ENCODE assay signal across 28 cellular contexts in the genomic region with DNA sequence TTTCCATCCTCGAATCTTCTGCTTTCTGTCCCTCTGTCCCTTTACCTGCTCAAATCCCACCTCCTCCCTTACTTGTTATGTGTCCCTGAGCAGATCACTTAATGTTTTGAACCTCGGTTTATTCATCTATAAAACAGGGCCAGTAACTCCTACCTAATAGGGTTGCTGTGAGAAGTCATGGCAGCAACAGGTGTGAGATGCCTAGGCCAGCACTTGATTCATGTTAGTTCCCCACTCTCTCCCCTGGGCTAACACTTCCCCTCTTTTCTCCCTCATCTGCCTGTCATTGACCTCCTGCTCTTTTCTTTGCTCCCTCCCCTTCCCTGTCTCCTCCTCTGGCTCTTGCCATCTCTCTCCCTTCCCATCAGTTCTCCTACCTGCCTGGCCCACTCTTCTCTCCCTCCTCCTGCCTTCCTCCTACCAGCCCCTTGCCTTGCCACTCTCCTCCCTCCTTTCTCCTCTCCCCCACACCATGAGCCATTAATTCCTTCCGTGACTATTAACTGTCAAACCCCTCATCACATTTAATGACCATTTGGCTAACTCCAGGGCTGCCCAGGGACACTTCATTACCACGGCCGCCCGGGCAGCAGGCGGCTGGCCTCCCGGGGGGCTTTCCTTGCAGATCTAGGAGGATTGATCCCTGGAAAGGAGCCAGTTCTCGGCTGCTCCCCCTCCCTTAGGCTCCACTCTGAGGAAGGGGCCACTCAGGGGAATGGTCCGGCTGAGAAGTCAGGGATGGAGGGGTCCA.
"Had no signal": no experiment of that assay in that cellular context is flagged by ENCODE, and none has a peak within 500 bp of the region (broad histone marks: within the 10 kb centered on the region; RNA-seq: fewer than 3 reads in every experiment).

No MANE protein-coding gene starts in this region.

- H3K9me3 ChIP-seq: ascending aorta, esophagus muscularis mucosa, right lobe of liver, stomach, thyroid gland, upper lobe of left lung, vagina had no signal

- H3K4me3 Mint-ChIP-seq: activated CD4-positive, alpha-beta memory T cell treated with anti-CD3 and anti-CD28 coated beads, Interleukin-2, amount 10 ng/mL, durations not matched to agents 7 days and 5 days; activated CD4-positive, alpha-beta T cell treated with anti-CD3 and anti-CD28 coated beads, Interleukin-2, amount 10 ng/mL, durations not matched to agents 7 days and 5 days; activated naive CD4-positive, alpha-beta T cell treated with anti-CD3 and anti-CD28 coated beads, Interleukin-2, amount 10 ng/mL, durations not matched to agents 7 days and 5 days; activated naive CD8-positive, alpha-beta T cell treated with anti-CD3 and anti-CD28 coated beads, Interleukin-2, amount 10 ng/mL, durations not matched to agents 7 days and 5 days; activated T-cell treated with anti-CD3 and anti-CD28 coated beads, Interleukin-2, amount 50 U/mL, for 24 hours; naive thymus-derived CD8-positive, alpha-beta T cell; stimulated activated effector memory CD8-positive, alpha-beta T cell treated with anti-CD3 and anti-CD28 coated beads, Interleukin-12 subunit alpha, Interleukin-12 subunit beta, amount 100 ng/mL, for 72 hours; T-helper 1 cell treated with Interleukin-12 subunit alpha and Interleukin-12 subunit beta and Interleukin-4 antibody, amounts not matched to agents 30 μg/mL and 1 μg/mL, for 36 hours had no signal

- H3K4me1 ChIP-seq: ascending aorta, esophagus muscularis mucosa, right lobe of liver, stomach, thyroid gland, upper lobe of left lung, vagina had no signal

- H3K4me3 ChIP-seq: ascending aorta, esophagus muscularis mucosa, right lobe of liver, stomach, thyroid gland, upper lobe of left lung, vagina had no signal

- DNase-seq: activated CD4-positive, alpha-beta memory T cell treated with anti-CD3 and anti-CD28 coated beads, Interleukin-2, amount 10 ng/mL, durations not matched to agents 7 days and 5 days; activated CD4-positive, alpha-beta T cell treated with anti-CD3 and anti-CD28 coated beads for 1 hour; activated CD4-positive, alpha-beta T cell treated with anti-CD3 and anti-CD28 coated beads, Interleukin-2, amount 10 ng/mL, durations not matched to agents 7 days and 5 days; activated CD8-positive, alpha-beta memory T cell treated with anti-CD3 and anti-CD28 coated beads, Interleukin-2, amount 50 U/mL, for 48 hours; activated gamma-delta T cell; activated naive CD4-positive, alpha-beta T cell treated with anti-CD3 and anti-CD28 coated beads, Interleukin-2, amount 10 ng/mL, durations not matched to agents 7 days and 5 days; activated naive CD8-positive, alpha-beta T cell treated with anti-CD3 and anti-CD28 coated beads, Interleukin-2, amount 10 ng/mL, durations not matched to agents 7 days and 5 days; activated T-cell treated with anti-CD3 and anti-CD28 coated beads, Interleukin-2, amount 50 U/mL, for 24 hours; central memory CD4-positive, alpha-beta T cell; dermis blood vessel endothelial cell; effector CD4-positive, alpha-beta T cell; foreskin melanocyte; islet precursor cell; left cardiac atrium; mammary epithelial cell; naive thymus-derived CD8-positive, alpha-beta T cell; right lobe of liver; stimulated activated CD4-positive, alpha-beta T cell treated with anti-CD3 and anti-CD28 coated beads, Interleukin-12 subunit alpha, Interleukin-12 subunit beta, amount 100 ng/mL, for 4 hours; stimulated activated CD4-positive, alpha-beta T cell treated with anti-CD3 and anti-CD28 coated beads, Interleukin-4, amount 100 ng/mL, for 24 hours; stomach; T-helper 9 cell; thyroid gland had no signal

- H3K36me3 ChIP-seq: right lobe of liver had no signal

- H3K9me3 Mint-ChIP-seq: activated CD4-positive, alpha-beta memory T cell treated with anti-CD3 and anti-CD28 coated beads, Interleukin-2, amount 10 ng/mL, durations not matched to agents 7 days and 5 days; activated CD4-positive, alpha-beta T cell treated with anti-CD3 and anti-CD28 coated beads, Interleukin-2, amount 10 ng/mL, durations not matched to agents 7 days and 5 days; activated naive CD4-positive, alpha-beta T cell treated with anti-CD3 and anti-CD28 coated beads, Interleukin-2, amount 10 ng/mL, durations not matched to agents 7 days and 5 days; activated naive CD8-positive, alpha-beta T cell treated with anti-CD3 and anti-CD28 coated beads, Interleukin-2, amount 10 ng/mL, durations not matched to agents 7 days and 5 days; activated T-cell treated with anti-CD3 and anti-CD28 coated beads, Interleukin-2, amount 50 U/mL, for 24 hours; naive thymus-derived CD8-positive, alpha-beta T cell; stimulated activated effector memory CD8-positive, alpha-beta T cell treated with anti-CD3 and anti-CD28 coated beads, Interleukin-12 subunit alpha, Interleukin-12 subunit beta, amount 100 ng/mL, for 72 hours; T-helper 1 cell treated with Interleukin-12 subunit alpha and Interleukin-12 subunit beta and Interleukin-4 antibody, amounts not matched to agents 30 μg/mL and 1 μg/mL, for 36 hours had no signal

- H3K27ac Mint-ChIP-seq: activated CD4-positive, alpha-beta memory T cell treated with anti-CD3 and anti-CD28 coated beads, Interleukin-2, amount 10 ng/mL, durations not matched to agents 7 days and 5 days; activated CD4-positive, alpha-beta T cell treated with anti-CD3 and anti-CD28 coated beads, Interleukin-2, amount 10 ng/mL, durations not matched to agents 7 days and 5 days; activated naive CD4-positive, alpha-beta T cell treated with anti-CD3 and anti-CD28 coated beads, Interleukin-2, amount 10 ng/mL, durations not matched to agents 7 days and 5 days; activated naive CD8-positive, alpha-beta T cell treated with anti-CD3 and anti-CD28 coated beads, Interleukin-2, amount 10 ng/mL, durations not matched to agents 7 days and 5 days; activated T-cell treated with anti-CD3 and anti-CD28 coated beads, Interleukin-2, amount 50 U/mL, for 24 hours; naive thymus-derived CD8-positive, alpha-beta T cell; stimulated activated effector memory CD8-positive, alpha-beta T cell treated with anti-CD3 and anti-CD28 coated beads, Interleukin-12 subunit alpha, Interleukin-12 subunit beta, amount 100 ng/mL, for 72 hours; T-helper 1 cell treated with Interleukin-12 subunit alpha and Interleukin-12 subunit beta and Interleukin-4 antibody, amounts not matched to agents 30 μg/mL and 1 μg/mL, for 36 hours had no signal

- H3K27me3 ChIP-seq: ascending aorta, esophagus muscularis mucosa, right lobe of liver, stomach, thyroid gland, upper lobe of left lung, vagina had no signal

- H3K27me3 Mint-ChIP-seq: activated CD4-positive, alpha-beta memory T cell treated with anti-CD3 and anti-CD28 coated beads, Interleukin-2, amount 10 ng/mL, durations not matched to agents 7 days and 5 days; activated CD4-positive, alpha-beta T cell treated with anti-CD3 and anti-CD28 coated beads, Interleukin-2, amount 10 ng/mL, durations not matched to agents 7 days and 5 days; activated naive CD4-positive, alpha-beta T cell treated with anti-CD3 and anti-CD28 coated beads, Interleukin-2, amount 10 ng/mL, durations not matched to agents 7 days and 5 days had no signal

- H3K36me3 Mint-ChIP-seq: activated naive CD4-positive, alpha-beta T cell treated with anti-CD3 and anti-CD28 coated beads, Interleukin-2, amount 10 ng/mL, durations not matched to agents 7 days and 5 days; activated naive CD8-positive, alpha-beta T cell treated with anti-CD3 and anti-CD28 coated beads, Interleukin-2, amount 10 ng/mL, durations not matched to agents 7 days and 5 days; naive thymus-derived CD8-positive, alpha-beta T cell; stimulated activated effector memory CD8-positive, alpha-beta T cell treated with anti-CD3 and anti-CD28 coated beads, Interleukin-12 subunit alpha, Interleukin-12 subunit beta, amount 100 ng/mL, for 72 hours had no signal

- H3K27ac ChIP-seq: ascending aorta, esophagus muscularis mucosa, right lobe of liver, stomach, thyroid gland, upper lobe of left lung, vagina had no signal

- H3K4me1 Mint-ChIP-seq: activated CD4-positive, alpha-beta memory T cell treated with anti-CD3 and anti-CD28 coated beads, Interleukin-2, amount 10 ng/mL, durations not matched to agents 7 days and 5 days; activated CD4-positive, alpha-beta T cell treated with anti-CD3 and anti-CD28 coated beads, Interleukin-2, amount 10 ng/mL, durations not matched to agents 7 days and 5 days; activated naive CD4-positive, alpha-beta T cell treated with anti-CD3 and anti-CD28 coated beads, Interleukin-2, amount 10 ng/mL, durations not matched to agents 7 days and 5 days; activated naive CD8-positive, alpha-beta T cell treated with anti-CD3 and anti-CD28 coated beads, Interleukin-2, amount 10 ng/mL, durations not matched to agents 7 days and 5 days; naive thymus-derived CD8-positive, alpha-beta T cell; stimulated activated effector memory CD8-positive, alpha-beta T cell treated with anti-CD3 and anti-CD28 coated beads, Interleukin-12 subunit alpha, Interleukin-12 subunit beta, amount 100 ng/mL, for 72 hours had no signal
